In genomic region chr16:87874639-87875472, GRCh38 we compare ENCODE assay signal across 11 cellular contexts. TPM values are rescaled to one million over a fixed set of nuclear protein-coding genes. Genes with fewer than 3 reads are reported as not detected.
DNase-seq lines count a peak whose midpoint lies in the region; ATAC-seq, FAIRE-seq and TF ChIP-seq lines count a peak whose summit lies in the region.
"Had no signal": no experiment of that assay in that cellular context is flagged by ENCODE, and none has a peak within 500 bp of the region (broad histone marks: within the 10 kb centered on the region; RNA-seq: fewer than 3 reads in every experiment).

No MANE protein-coding gene starts in this region.

- no peak overlapping the region for H3K4me3 ChIP-seq in esophagus muscularis mucosa
- H3K4me3 ChIP-seq: gastroesophageal sphincter had no signal

- WGBS in esophagus muscularis mucosa, result 58% methylated on average over 25 of the region's 25 CpGs

- peak; percentile 44 for FAIRE-seq in GM18507 (lab: Jason Lieb, UNC)

- TF ChIP-seq CTCF in esophagus muscularis mucosa (IDR thresholded peaks at IDR 0.05), result no peak

- no peak for TF ChIP-seq POLR2A in esophagus muscularis mucosa (IDR thresholded peaks at IDR 0.05; ENCODE audit: low read depth)

- DNase-seq in GM18507 (ENCODE audit: extremely low spot score, insufficient read length, low read depth) (no peak), esophagus muscularis mucosa (ENCODE audit: extremely low spot score) (no peak), Right ventricle myocardium superior (no peak)
- DNase-seq in activated CD4-positive, alpha-beta T cell treated with anti-CD3 and anti-CD28 coated beads for 1 hour, result peak; percentile 66
- peak; percentile 70 for DNase-seq in activated naive CD8-positive, alpha-beta T cell treated with anti-CD3 and anti-CD28 coated beads, Interleukin-2, amount 50 U/mL, for 16 hours (ENCODE audit: low read depth, low spot score)
- DNase-seq in stimulated activated CD4-positive, alpha-beta T cell treated with anti-CD3 and anti-CD28 coated beads, TNF-alpha, amount 100 ng/mL, for 24 hours (ENCODE audit: low read depth in 3 of 3), result peak; percentile 64 to 88 (median 72)
- DNase-seq: DMS53, NCI-H187 treated with DMSO at 0.1 percent for 48 hours had no signal

- peaks cover 0 to 8% (median 5%) of the 10 kb centered on the region in 4 donors for H3K4me1 ChIP-seq in esophagus muscularis mucosa

- H3K27me3 ChIP-seq in esophagus muscularis mucosa, result peaks cover 0 to 59% (median 0%) of the 10 kb centered on the region in 4 donors

- H3K9me3 ChIP-seq in esophagus muscularis mucosa, result no peaks in the 10 kb centered on the region
- H3K9me3 ChIP-seq: gastroesophageal sphincter had no signal

- H3K36me3 ChIP-seq in esophagus muscularis mucosa, result no peaks in the 10 kb centered on the region
- H3K36me3 ChIP-seq: gastroesophageal sphincter had no signal

- ATAC-seq in HG02981 (IDR thresholded peaks at IDR 0.05; ENCODE audit: unreplicated experiment) (no peak), GM21515 (IDR thresholded peaks at IDR 0.05; ENCODE audit: unreplicated experiment) (no peak), Right ventricle myocardium superior (ENCODE audit: poor library complexity) (no peak)
- ATAC-seq: gastroesophageal sphincter had no signal

- intact Hi-C loops in esophagus muscularis mucosa (cut with DNase I) (no loop called here), Right ventricle myocardium superior (cut with DNase I) (no loop called here)

- TF ChIP-seq EP300 in esophagus muscularis mucosa (IDR thresholded peaks at IDR 0.05), result no peak

- no peak overlapping the region for H3K27ac ChIP-seq in esophagus muscularis mucosa (replicated peaks in 1 of 4)
- H3K27ac ChIP-seq: gastroesophageal sphincter had no signal

RNA-seq across cellular contexts. Expression of gene SLC7A5, which starts 5.5 kb away (rescaled TPM):
- 10 to 100 TPM in 1 of 4 donors, 1 to 10 TPM in 3; 3.3 to 17.7 (median 4.3) TPM for total RNA-seq in esophagus muscularis mucosa
- 3.9 TPM for total RNA-seq in Right ventricle myocardium superior

Comparison
In these comparisons a context has a peak if more than half of its experiments do, and no peak if none do; other contexts are left out.
1. DNase-seq: peak in activated CD4-positive, alpha-beta T cell treated with anti-CD3 and anti-CD28 coated beads for 1 hour (single experiment), activated naive CD8-positive, alpha-beta T cell treated with anti-CD3 and anti-CD28 coated beads, Interleukin-2, amount 50 U/mL, for 16 hours (single experiment) and stimulated activated CD4-positive, alpha-beta T cell treated with anti-CD3 and anti-CD28 coated beads, TNF-alpha, amount 100 ng/mL, for 24 hours (3 of 3); none in GM18507 (single experiment), esophagus muscularis mucosa (single experiment) and Right ventricle myocardium superior (single experiment).